23 cellular contexts compared by ENCODE assay signal in genomic region chr10:130885021-130885655, GRCh38.
DNase-seq lines count a peak whose midpoint lies in the region; ATAC-seq and TF ChIP-seq lines count a peak whose summit lies in the region.
"Had no signal": no experiment of that assay in that cellular context is flagged by ENCODE, and none has a peak within 500 bp of the region (broad histone marks: within the 10 kb centered on the region; RNA-seq: fewer than 3 reads in every experiment).

No MANE protein-coding gene starts in this region.

- H3K9me3 Mint-ChIP-seq in activated CD4-positive, alpha-beta T cell treated with anti-CD3 and anti-CD28 coated beads, Interleukin-2, amount 10 ng/mL, durations not matched to agents 24 days and 14 days, result no peaks in the 10 kb centered on the region
- no peaks in the 10 kb centered on the region for H3K9me3 Mint-ChIP-seq in activated naive CD4-positive, alpha-beta T cell treated with anti-CD3 and anti-CD28 coated beads, Interleukin-2, amount 10 ng/mL, durations not matched to agents 7 days and 5 days
- H3K9me3 Mint-ChIP-seq: CD8-positive, alpha-beta T cell had no signal

- intact Hi-C loops in cardiac septum (cut with DNase I), result no loop called here
- intact Hi-C loops in left ventricle myocardium superior (cut with micrococcal nuclease), result no loop called here
- intact Hi-C loops in adrenal gland (cut with DNase I), result no loop called here
- intact Hi-C loops in ovary (cut with DNase I), result no loop called here
- intact Hi-C loops in activated CD4-positive, alpha-beta T cell treated with anti-CD3 and anti-CD28 coated beads, Interleukin-2, amount 10 ng/mL, durations not matched to agents 24 days and 14 days (cut with micrococcal nuclease), result no loop called here

- no peaks in the 10 kb centered on the region for H3K36me3 Mint-ChIP-seq in activated CD4-positive, alpha-beta T cell treated with anti-CD3 and anti-CD28 coated beads, Interleukin-2, amount 10 ng/mL, durations not matched to agents 24 days and 14 days (ENCODE audit: low read depth)
- H3K36me3 Mint-ChIP-seq in activated naive CD4-positive, alpha-beta T cell treated with anti-CD3 and anti-CD28 coated beads, Interleukin-2, amount 10 ng/mL, durations not matched to agents 7 days and 5 days, result no peaks in the 10 kb centered on the region
- H3K36me3 Mint-ChIP-seq: CD8-positive, alpha-beta T cell had no signal

- H3K4me3 Mint-ChIP-seq in activated CD4-positive, alpha-beta T cell treated with anti-CD3 and anti-CD28 coated beads, Interleukin-2, amount 10 ng/mL, durations not matched to agents 24 days and 14 days, result no peak overlapping the region
- H3K4me3 Mint-ChIP-seq in activated naive CD4-positive, alpha-beta T cell treated with anti-CD3 and anti-CD28 coated beads, Interleukin-2, amount 10 ng/mL, durations not matched to agents 7 days and 5 days, result no peak overlapping the region
- H3K4me3 Mint-ChIP-seq: CD8-positive, alpha-beta T cell had no signal

- H3K4me3 ChIP-seq in adrenal gland, result no peak overlapping the region
- H3K4me3 ChIP-seq in ovary, result no peak overlapping the region
- H3K4me3 ChIP-seq: GM12878, PC-9, SJSA1 had no signal

- no peak for ATAC-seq in left ventricle myocardium superior
- ATAC-seq: CD8-positive, alpha-beta T cell; GM12878 had no signal

- no peaks in the 10 kb centered on the region for H3K9me3 ChIP-seq in adrenal gland (replicated peaks in 1 of 3)
- no peaks in the 10 kb centered on the region for H3K9me3 ChIP-seq in ovary
- H3K9me3 ChIP-seq: Caco-2 had no signal

- in situ Hi-C loops in KBM-7 (cut with MboI; ENCODE audit: low pct_unique_long_range_greater_than_20kb, low sequenced_read_pairs), result no loop called here

- no peak overlapping the region for H3K27ac Mint-ChIP-seq in activated CD4-positive, alpha-beta T cell treated with anti-CD3 and anti-CD28 coated beads, Interleukin-2, amount 10 ng/mL, durations not matched to agents 24 days and 14 days
- H3K27ac Mint-ChIP-seq in activated naive CD4-positive, alpha-beta T cell treated with anti-CD3 and anti-CD28 coated beads, Interleukin-2, amount 10 ng/mL, durations not matched to agents 7 days and 5 days, result no peak overlapping the region
- H3K27ac Mint-ChIP-seq: CD8-positive, alpha-beta T cell had no signal

- DNase-seq in cardiac septum (ENCODE audit: low spot score) (peak; percentile 70), left ventricle myocardium superior (no peak), adrenal gland (peak; percentile 19 to 53 (median 22)), ovary (peak; percentile 18 to 69 (median 34)), KBM-7 (no peak), GF-D8 (lab: John Stamatoyannopoulos, UW) (no peak)
- DNase-seq in activated CD4-positive, alpha-beta T cell treated with anti-CD3 and anti-CD28 coated beads, Interleukin-2, amount 10 ng/mL, durations not matched to agents 24 days and 14 days, result no peak
- DNase-seq in activated naive CD4-positive, alpha-beta T cell treated with anti-CD3 and anti-CD28 coated beads, Interleukin-2, amount 10 ng/mL, durations not matched to agents 7 days and 5 days, result no peak
- DNase-seq: 8988T; Caco-2; CD8-positive, alpha-beta T cell; Karpas-422; MV-4-11; NCI-H2029; NCI-H446 treated with DMSO at 0.1 percent for 48 hours; NCI-H526; NCI-H82; NK-92 treated with Interleukin-12 subunit alpha and Interleukin-12 subunit beta, amount 100 ng/mL, for 24 hours; PC-9; Right ventricle myocardium superior had no signal

- CTCF ChIA-PET in activated naive CD4-positive, alpha-beta T cell treated with anti-CD3 and anti-CD28 coated beads, Interleukin-2, amount 10 ng/mL, durations not matched to agents 7 days and 5 days (lab: Charles Lee), result no interaction called here

- 50 to 63% (median 56%) methylated on average over 18 to 22 of the region's 22 CpGs for WGBS in adrenal gland, 4 donors
- 6 to 15% (median 10%) methylated on average over 22 of the region's 22 CpGs for WGBS in ovary, 3 donors

- H3K36me3 ChIP-seq in adrenal gland (replicated peaks in 1 of 2) (no peaks in the 10 kb centered on the region), ovary (no peaks in the 10 kb centered on the region)
- H3K36me3 ChIP-seq: SJSA1 had no signal

- no peaks in the 10 kb centered on the region for H3K27me3 ChIP-seq in adrenal gland
- H3K27me3 ChIP-seq in ovary, result no peaks in the 10 kb centered on the region
- H3K27me3 ChIP-seq: SJSA1 had no signal

- H3K4me1 ChIP-seq in adrenal gland (replicated peaks in 1 of 2) (no peaks in the 10 kb centered on the region), ovary (ENCODE audit: insufficient read depth) (no peaks in the 10 kb centered on the region)
- H3K4me1 ChIP-seq: Caco-2, SJSA1 had no signal

- no peaks in the 10 kb centered on the region for H3K27me3 Mint-ChIP-seq in activated CD4-positive, alpha-beta T cell treated with anti-CD3 and anti-CD28 coated beads, Interleukin-2, amount 10 ng/mL, durations not matched to agents 24 days and 14 days
- peaks cover 4% of the 10 kb centered on the region for H3K27me3 Mint-ChIP-seq in activated naive CD4-positive, alpha-beta T cell treated with anti-CD3 and anti-CD28 coated beads, Interleukin-2, amount 10 ng/mL, durations not matched to agents 7 days and 5 days

- TF ChIP-seq POLR2A in adrenal gland (IDR thresholded peaks at IDR 0.05), result no peak
- TF ChIP-seq POLR2A in ovary (IDR thresholded peaks at IDR 0.05), result no peak

- TF ChIP-seq CTCF in adrenal gland (IDR thresholded peaks at IDR 0.05) (no peak), ovary (IDR thresholded peaks at IDR 0.05) (no peak)

- TF ChIP-seq EP300 in ovary (IDR thresholded peaks at IDR 0.05), result no peak

- H3K27ac ChIP-seq in adrenal gland, result peak overlapping the region in 1 of 5 donors; percentile 26
- H3K27ac ChIP-seq in ovary, result no peak overlapping the region
- H3K27ac ChIP-seq: HL-60, PC-9, SJSA1 had no signal

- H3K4me1 Mint-ChIP-seq in activated CD4-positive, alpha-beta T cell treated with anti-CD3 and anti-CD28 coated beads, Interleukin-2, amount 10 ng/mL, durations not matched to agents 24 days and 14 days, result no peaks in the 10 kb centered on the region
- no peaks in the 10 kb centered on the region for H3K4me1 Mint-ChIP-seq in activated naive CD4-positive, alpha-beta T cell treated with anti-CD3 and anti-CD28 coated beads, Interleukin-2, amount 10 ng/mL, durations not matched to agents 7 days and 5 days

Comparison
In these comparisons a context has a peak if more than half of its experiments do, and no peak if none do; other contexts are left out.
1. DNase-seq: peak in cardiac septum (single experiment), adrenal gland (7 of 7) and ovary (5 of 5); none in left ventricle myocardium superior (single experiment), activated CD4-positive, alpha-beta T cell treated with anti-CD3 and anti-CD28 coated beads, Interleukin-2, amount 10 ng/mL, durations not matched to agents 24 days and 14 days (single experiment), KBM-7 (single experiment), GF-D8 (single experiment) and activated naive CD4-positive, alpha-beta T cell treated with anti-CD3 and anti-CD28 coated beads, Interleukin-2, amount 10 ng/mL, durations not matched to agents 7 days and 5 days (single experiment).